Comparison of ENCODE assay signal across 8 cellular contexts in genomic region chr2:85537600-85538506, GRCh38. TPM values are rescaled to one million over a fixed set of nuclear protein-coding genes. Genes with fewer than 3 reads are reported as not detected.
DNase-seq lines count a peak whose midpoint lies in the region; ATAC-seq, FAIRE-seq and TF ChIP-seq lines count a peak whose summit lies in the region.

No MANE protein-coding gene starts in this region.

- TSS peak; percentile 88 for BruUV-seq in endothelial cell of umbilical vein (replicated peaks; lab: Mats Ljungman, UMichigan)

- no peaks in the 10 kb centered on the region for H3K9me1 ChIP-seq in endothelial cell of umbilical vein (replicated peaks; ENCODE audit: control insufficient read depth, extremely low read depth, insufficient read depth, low read length)

- H3K4me2 ChIP-seq in endothelial cell of umbilical vein (ENCODE audit: insufficient read depth, low read length), result peak overlapping the region; percentile 92

- peak overlapping the region; percentile 94 for H3K4me3 Mint-ChIP-seq in activated CD4-positive, alpha-beta memory T cell treated with anti-CD3 and anti-CD28 coated beads, Interleukin-2, amount 10 ng/mL, durations not matched to agents 7 days and 5 days

- CTCF ChIA-PET in activated CD4-positive, alpha-beta memory T cell treated with anti-CD3 and anti-CD28 coated beads, Interleukin-2, amount 10 ng/mL, durations not matched to agents 7 days and 5 days (lab: Charles Lee), result interaction anchor here (0.7 to 6.0 kb wide), 10 partner anchors 13 to 1079 kb away, joined by 3 to 50 read pairs (median 4); partner anchors contain the start of gene GGCX
- CTCF ChIA-PET in endothelial cell of umbilical vein (lab: Charles Lee), result interaction anchor here (0.8 to 5.1 kb wide), 18 partner anchors 9 to 118 kb away, joined by 3 to 63 read pairs (median 5); partner anchors contain the start of genes SH2D6 and TMEM150A

- peaks cover 14 to 19% of the 10 kb centered on the region in 2 experiments for H3K36me3 ChIP-seq in endothelial cell of umbilical vein (ENCODE audit: control insufficient read depth in 2 of 2, extremely low read depth in 1 of 2, insufficient read depth in 2 of 2, low read length in 2 of 2)
- peaks cover 30% of the 10 kb centered on the region for H3K36me3 ChIP-seq in mesodermal cell (ENCODE audit: control insufficient read depth, insufficient read depth, low read length)
- H3K36me3 ChIP-seq in subcutaneous abdominal adipose tissue (ENCODE audit: control insufficient read depth in 5 of 5, insufficient read depth in 5 of 5, low read length in 5 of 5), result peaks cover 17 to 21% (median 20%) of the 10 kb centered on the region in 5 donors

- H3K4me1 ChIP-seq in endothelial cell of umbilical vein (ENCODE audit: control insufficient read depth, extremely low read depth, insufficient read depth, low read length), result peaks cover 42% of the 10 kb centered on the region
- peaks cover 19% of the 10 kb centered on the region for H3K4me1 ChIP-seq in mesodermal cell (ENCODE audit: control insufficient read depth, insufficient read depth, low read length, poor library complexity, severe bottlenecking)
- H3K4me1 ChIP-seq in subcutaneous abdominal adipose tissue (ENCODE audit: control insufficient read depth in 5 of 5, insufficient read depth in 5 of 5, low read length in 5 of 5), result peaks cover 3 to 45% (median 38%) of the 10 kb centered on the region in 5 donors

- no peak for TF ChIP-seq POLR2A in endothelial cell of umbilical vein (IDR thresholded peaks at IDR 0.05; ENCODE audit: low read depth, low read length)

- peaks cover 42% of the 10 kb centered on the region for H3K4me1 Mint-ChIP-seq in activated CD4-positive, alpha-beta memory T cell treated with anti-CD3 and anti-CD28 coated beads, Interleukin-2, amount 10 ng/mL, durations not matched to agents 7 days and 5 days

- H2AFZ ChIP-seq in endothelial cell of umbilical vein (ENCODE audit: low read depth, low read length), result peak overlapping the region; percentile 77

- H3K9ac ChIP-seq in endothelial cell of umbilical vein (replicated peaks; ENCODE audit: extremely low read depth, insufficient read depth, low read length) (peak overlapping the region; percentile 100), subcutaneous abdominal adipose tissue (ENCODE audit: low read length in 5 of 5) (peak overlapping the region; percentile 87 to 99 (median 96))

- H3K9me3 ChIP-seq in endothelial cell of umbilical vein (replicated peaks; ENCODE audit: control insufficient read depth, insufficient read depth, low read length) (no peaks in the 10 kb centered on the region), mesodermal cell (ENCODE audit: control insufficient read depth, low read length) (no peaks in the 10 kb centered on the region), subcutaneous abdominal adipose tissue (ENCODE audit: control insufficient read depth in 5 of 5, low read length in 5 of 5) (no peaks in the 10 kb centered on the region)

- H3K9me3 Mint-ChIP-seq in activated CD4-positive, alpha-beta memory T cell treated with anti-CD3 and anti-CD28 coated beads, Interleukin-2, amount 10 ng/mL, durations not matched to agents 7 days and 5 days, result no peaks in the 10 kb centered on the region

- TF ChIP-seq CTCF in endothelial cell of umbilical vein (IDR thresholded peaks at IDR 0.05; ENCODE audit: extremely low read depth in 1 of 2, insufficient read depth in 1 of 2, low read depth in 1 of 2, low read length in 2 of 2), result no peak

- POLR2A ChIA-PET in activated CD4-positive, alpha-beta memory T cell treated with anti-CD3 and anti-CD28 coated beads, Interleukin-2, amount 10 ng/mL, durations not matched to agents 7 days and 5 days (lab: Charles Lee), result interaction anchor here (0.9 to 8.5 kb wide), 46 partner anchors 9 to 692 kb away, joined by 3 to 143 read pairs (median 6); partner anchors contain the start of genes C2orf68, ELMOD3, GGCX and POLR1A
- POLR2A ChIA-PET in endothelial cell of umbilical vein (lab: Charles Lee), result interaction anchor here (0.7 to 4.5 kb wide), 20 partner anchors 9 to 210 kb away, joined by 3 to 73 read pairs (median 8); partner anchors contain the start of genes ELMOD3, RETSAT, SH2D6 and TGOLN2

- peak; percentile 78 for FAIRE-seq in endothelial cell of umbilical vein (lab: Jason Lieb, UNC)

- intact Hi-C loops in endothelial cell of umbilical vein (cut with micrococcal nuclease), result loop anchor here (1.0 to 5.0 kb wide), 5 partner anchors 33 to 234 kb away; partner anchors contain the start of gene TGOLN2

- no peaks in the 10 kb centered on the region for H3K27me3 Mint-ChIP-seq in activated CD4-positive, alpha-beta memory T cell treated with anti-CD3 and anti-CD28 coated beads, Interleukin-2, amount 10 ng/mL, durations not matched to agents 7 days and 5 days

- H3K27me3 ChIP-seq in endothelial cell of umbilical vein (ENCODE audit: control insufficient read depth in 2 of 2, insufficient read depth in 2 of 2, low read length in 2 of 2), result no peaks in the 10 kb centered on the region
- no peaks in the 10 kb centered on the region for H3K27me3 ChIP-seq in subcutaneous abdominal adipose tissue (ENCODE audit: control insufficient read depth in 5 of 5, insufficient read depth in 4 of 5, low read length in 5 of 5)

- DNase-seq in stimulated activated CD4-positive, alpha-beta T cell treated with anti-CD3 and anti-CD28 coated beads, Interleukin-12 subunit alpha, Interleukin-12 subunit beta, amount 100 ng/mL, for 4 hours, result peak; percentile 38
- no peak for DNase-seq in stimulated activated CD4-positive, alpha-beta T cell treated with anti-CD3 and anti-CD28 coated beads, Interleukin-2, amount 100 ng/mL, for 48 hours
- DNase-seq in NCI-H2171 treated with DMSO at 0.1 percent for 48 hours (lab: John Stamatoyannopoulos, UW) (peak; percentile 71), endothelial cell of umbilical vein (ENCODE audit: low read depth, low spot score) (peak; percentile 68)
- DNase-seq in activated CD4-positive, alpha-beta memory T cell treated with anti-CD3 and anti-CD28 coated beads, Interleukin-2, amount 10 ng/mL, durations not matched to agents 7 days and 5 days, result peak; percentile 54

- H3K36me3 Mint-ChIP-seq in activated CD4-positive, alpha-beta memory T cell treated with anti-CD3 and anti-CD28 coated beads, Interleukin-2, amount 10 ng/mL, durations not matched to agents 7 days and 5 days (ENCODE audit: low read depth), result peaks cover 38% of the 10 kb centered on the region

- dilution Hi-C loops in endothelial cell of umbilical vein (cut with MboI; ENCODE audit: extremely low pct_ligation_motif_present, low sequenced_read_pairs), result no loop called here

- H3K4me3 ChIP-seq in endothelial cell of umbilical vein (replicated peaks in 1 of 3; ENCODE audit: insufficient read depth in 1 of 3, low read depth in 1 of 3, low read length in 3 of 3) (peak overlapping the region; percentile 31 to 84 (median 73)), mesodermal cell (ENCODE audit: extremely low read depth, insufficient read depth, low read length, poor library complexity, severe bottlenecking) (peak overlapping the region; percentile 86), subcutaneous abdominal adipose tissue (ENCODE audit: low read depth in 1 of 5, low read length in 5 of 5) (peak overlapping the region; percentile 78 to 97 (median 93))

- no peak for ATAC-seq in GM19397 (IDR thresholded peaks at IDR 0.05; ENCODE audit: unreplicated experiment)

- peak overlapping the region; percentile 94 for H3K27ac Mint-ChIP-seq in activated CD4-positive, alpha-beta memory T cell treated with anti-CD3 and anti-CD28 coated beads, Interleukin-2, amount 10 ng/mL, durations not matched to agents 7 days and 5 days

- peaks cover 46% of the 10 kb centered on the region for H3K79me2 ChIP-seq in endothelial cell of umbilical vein (ENCODE audit: control insufficient read depth, insufficient read depth, low read length)

- H4K20me1 ChIP-seq in endothelial cell of umbilical vein (replicated peaks; ENCODE audit: control insufficient read depth, extremely low read depth, insufficient read depth, low read length), result peaks cover 4% of the 10 kb centered on the region

- 3% methylated on average over 27 to 30 of the region's 35 CpGs for WGBS in mesodermal cell (ENCODE audit: insufficient coverage in 2 of 2), 2 experiments

- H3K27ac ChIP-seq in endothelial cell of umbilical vein (ENCODE audit: insufficient read depth, low read depth, low read length) (peak overlapping the region; percentile 94), mesodermal cell (ENCODE audit: low read depth, low read length, severe bottlenecking) (peak overlapping the region; percentile 98), subcutaneous abdominal adipose tissue (ENCODE audit: low read depth, low read length) (peak overlapping the region; percentile 99)

RNA-seq across cellular contexts. Expression of gene MAT2A, which starts 1.1 kb away (rescaled TPM):
- 100 to 1,000 TPM; 196 to 199 TPM for total RNA-seq in activated CD4-positive, alpha-beta memory T cell treated with anti-CD3 and anti-CD28 coated beads, Interleukin-2, amount 10 ng/mL, durations not matched to agents 7 days and 5 days
- total RNA-seq in endothelial cell of umbilical vein, result 236 and 257 TPM in 2 replicates
- polyA plus RNA-seq in endothelial cell of umbilical vein, result 151 and 172 TPM in 2 replicates
- 116 and 136 TPM in 2 replicates for polyA plus RNA-seq in endothelial cell of umbilical vein (2011; cell fraction: cytosol; rRNA removed)
- 623 and 766 TPM in 2 replicates for polyA plus RNA-seq in endothelial cell of umbilical vein (2011; cell fraction: nucleus; rRNA removed)
- polyA plus RNA-seq in endothelial cell of umbilical vein (2012), result 223 and 272 TPM in 2 replicates
- 335 and 379 TPM in 2 replicates for polyA minus RNA-seq in endothelial cell of umbilical vein
- polyA minus RNA-seq in endothelial cell of umbilical vein (2011; cell fraction: cytosol; rRNA and poly(A)+ RNA removed), result 333 TPM
- 297 and 352 TPM in 2 replicates for polyA minus RNA-seq in endothelial cell of umbilical vein (2011; cell fraction: nucleus; rRNA and poly(A)+ RNA removed)
- polyA plus RNA-seq in mesodermal cell (2013, experiment 1 of 2), result 94.6 TPM
- 94.5 TPM for polyA plus RNA-seq in mesodermal cell (2013, experiment 2 of 2)

RNA-seq across cellular contexts. Expression of gene GGCX, which starts 23.4 kb away (rescaled TPM):
- 10 to 100 TPM; 22.5 to 22.8 TPM for total RNA-seq in activated CD4-positive, alpha-beta memory T cell treated with anti-CD3 and anti-CD28 coated beads, Interleukin-2, amount 10 ng/mL, durations not matched to agents 7 days and 5 days
- 44.5 and 48.0 TPM in 2 replicates for total RNA-seq in endothelial cell of umbilical vein
- 58.9 and 62.7 TPM in 2 replicates for polyA plus RNA-seq in endothelial cell of umbilical vein
- 44.7 and 47.0 TPM in 2 replicates for polyA plus RNA-seq in endothelial cell of umbilical vein (2011; cell fraction: cytosol; rRNA removed)
- polyA plus RNA-seq in endothelial cell of umbilical vein (2011; cell fraction: nucleus; rRNA removed), result 48.2 and 60.0 TPM in 2 replicates
- polyA plus RNA-seq in endothelial cell of umbilical vein (2012), result 44.4 and 45.2 TPM in 2 replicates
- 112 and 122 TPM in 2 replicates for polyA minus RNA-seq in endothelial cell of umbilical vein
- polyA minus RNA-seq in endothelial cell of umbilical vein (2011; cell fraction: cytosol; rRNA and poly(A)+ RNA removed), result 15.7 TPM
- polyA minus RNA-seq in endothelial cell of umbilical vein (2011; cell fraction: nucleus; rRNA and poly(A)+ RNA removed), result 33.9 and 40.7 TPM in 2 replicates
- polyA plus RNA-seq in mesodermal cell (2013, experiment 1 of 2), result 51.1 TPM
- 39.2 TPM for polyA plus RNA-seq in mesodermal cell (2013, experiment 2 of 2)

RNA-seq across cellular contexts. Expression of gene VAMP8, which starts 39.5 kb away (rescaled TPM):
- total RNA-seq in activated CD4-positive, alpha-beta memory T cell treated with anti-CD3 and anti-CD28 coated beads, Interleukin-2, amount 10 ng/mL, durations not matched to agents 7 days and 5 days, result 100 to 1,000 TPM; 132 to 133 TPM
- total RNA-seq in endothelial cell of umbilical vein, result 35.8 and 39.0 TPM in 2 replicates
- polyA plus RNA-seq in endothelial cell of umbilical vein, result 68.7 and 73.1 TPM in 2 replicates
- polyA plus RNA-seq in endothelial cell of umbilical vein (2011; cell fraction: cytosol; rRNA removed), result 66.7 and 80.9 TPM in 2 replicates
- 26.9 and 29.2 TPM in 2 replicates for polyA plus RNA-seq in endothelial cell of umbilical vein (2011; cell fraction: nucleus; rRNA removed)
- 94.8 and 116 TPM in 2 replicates for polyA plus RNA-seq in endothelial cell of umbilical vein (2012)
- 17.4 and 21.2 TPM in 2 replicates for polyA minus RNA-seq in endothelial cell of umbilical vein
- 23.2 TPM for polyA minus RNA-seq in endothelial cell of umbilical vein (2011; cell fraction: cytosol; rRNA and poly(A)+ RNA removed)
- polyA minus RNA-seq in endothelial cell of umbilical vein (2011; cell fraction: nucleus; rRNA and poly(A)+ RNA removed), result 3.8 and 4.4 TPM in 2 replicates
- polyA plus RNA-seq in mesodermal cell (2013, experiment 1 of 2), result 30.9 TPM
- 23.9 TPM for polyA plus RNA-seq in mesodermal cell (2013, experiment 2 of 2)

RNA-seq across cellular contexts. Expression of gene VAMP5, which starts 46.4 kb away (rescaled TPM):
- total RNA-seq in activated CD4-positive, alpha-beta memory T cell treated with anti-CD3 and anti-CD28 coated beads, Interleukin-2, amount 10 ng/mL, durations not matched to agents 7 days and 5 days, result 10 to 100 TPM; 89.6 to 91.8 TPM
- 164 and 186 TPM in 2 replicates for total RNA-seq in endothelial cell of umbilical vein
- 624 and 648 TPM in 2 replicates for polyA plus RNA-seq in endothelial cell of umbilical vein
- 398 and 453 TPM in 2 replicates for polyA plus RNA-seq in endothelial cell of umbilical vein (2011; cell fraction: cytosol; rRNA removed)
- 96.0 and 112 TPM in 2 replicates for polyA plus RNA-seq in endothelial cell of umbilical vein (2011; cell fraction: nucleus; rRNA removed)
- polyA plus RNA-seq in endothelial cell of umbilical vein (2012), result 305 and 367 TPM in 2 replicates
- polyA minus RNA-seq in endothelial cell of umbilical vein, result 96.5 and 104 TPM in 2 replicates
- not detected for polyA minus RNA-seq in endothelial cell of umbilical vein (2011; cell fraction: cytosol; rRNA and poly(A)+ RNA removed)
- 9.9 and 13.3 TPM in 2 replicates for polyA minus RNA-seq in endothelial cell of umbilical vein (2011; cell fraction: nucleus; rRNA and poly(A)+ RNA removed)
- 34.5 TPM for polyA plus RNA-seq in mesodermal cell (2013, experiment 1 of 2)
- polyA plus RNA-seq in mesodermal cell (2013, experiment 2 of 2), result 25.4 TPM

RNA-seq across cellular contexts. Expression of gene RNF181, which starts 57.7 kb away (rescaled TPM):
- total RNA-seq in activated CD4-positive, alpha-beta memory T cell treated with anti-CD3 and anti-CD28 coated beads, Interleukin-2, amount 10 ng/mL, durations not matched to agents 7 days and 5 days, result 100 to 1,000 TPM; 117 to 121 TPM
- total RNA-seq in endothelial cell of umbilical vein, result 133 and 142 TPM in 2 replicates
- polyA plus RNA-seq in endothelial cell of umbilical vein, result 629 and 643 TPM in 2 replicates
- polyA plus RNA-seq in endothelial cell of umbilical vein (2011; cell fraction: cytosol; rRNA removed), result 503 and 603 TPM in 2 replicates
- polyA plus RNA-seq in endothelial cell of umbilical vein (2011; cell fraction: nucleus; rRNA removed), result 227 and 271 TPM in 2 replicates
- polyA plus RNA-seq in endothelial cell of umbilical vein (2012), result 260 and 265 TPM in 2 replicates
- polyA minus RNA-seq in endothelial cell of umbilical vein, result 205 and 256 TPM in 2 replicates
- polyA minus RNA-seq in endothelial cell of umbilical vein (2011; cell fraction: cytosol; rRNA and poly(A)+ RNA removed), result 27.7 TPM
- 51.5 and 60.1 TPM in 2 replicates for polyA minus RNA-seq in endothelial cell of umbilical vein (2011; cell fraction: nucleus; rRNA and poly(A)+ RNA removed)
- 178 TPM for polyA plus RNA-seq in mesodermal cell (2013, experiment 1 of 2)
- polyA plus RNA-seq in mesodermal cell (2013, experiment 2 of 2), result 144 TPM

Comparison
In these comparisons a context has a peak if more than half of its experiments do, and no peak if none do; other contexts are left out.
1. DNase-seq: peak in stimulated activated CD4-positive, alpha-beta T cell treated with anti-CD3 and anti-CD28 coated beads, Interleukin-12 subunit alpha, Interleukin-12 subunit beta, amount 100 ng/mL, for 4 hours (single experiment), NCI-H2171 treated with DMSO at 0.1 percent for 48 hours (single experiment), activated CD4-positive, alpha-beta memory T cell treated with anti-CD3 and anti-CD28 coated beads, Interleukin-2, amount 10 ng/mL, durations not matched to agents 7 days and 5 days (single experiment) and endothelial cell of umbilical vein (single experiment); none in stimulated activated CD4-positive, alpha-beta T cell treated with anti-CD3 and anti-CD28 coated beads, Interleukin-2, amount 100 ng/mL, for 48 hours (0 of 2).
2. Peak in every context shown above with its lines, with median percentiles within 50 percentile points of each other: H3K27ac ChIP-seq and H3K4me3 ChIP-seq.